ENCODE assay signal across 10 cellular contexts in genomic region chr5:149240354-149240998, GRCh38. TPM values are rescaled to one million over a fixed set of nuclear protein-coding genes. Genes with fewer than 3 reads are reported as not detected.
DNase-seq lines count a peak whose midpoint lies in the region; ATAC-seq, FAIRE-seq and TF ChIP-seq lines count a peak whose summit lies in the region.
"Had no signal": no experiment of that assay in that cellular context is flagged by ENCODE, and none has a peak within 500 bp of the region (broad histone marks: within the 10 kb centered on the region; RNA-seq: fewer than 3 reads in every experiment).

No MANE protein-coding gene starts in this region.

- no peak overlapping the region for H3K9ac ChIP-seq in kidney (ENCODE audit: low read length in 2 of 2)

- ATAC-seq in HG03103 (IDR thresholded peaks at IDR 0.05; ENCODE audit: low read depth, unreplicated experiment) (peak; percentile 81), HG03469 (IDR thresholded peaks at IDR 0.05; ENCODE audit: unreplicated experiment) (no peak), HG03135 (IDR thresholded peaks at IDR 0.05; ENCODE audit: unreplicated experiment) (no peak)

- H3K4me1 ChIP-seq in kidney (ENCODE audit: control insufficient read depth in 1 of 2, insufficient read depth in 1 of 2, low read depth in 1 of 2, low read length in 2 of 2), result no peaks in the 10 kb centered on the region

- DNase-seq in activated CD8-positive, alpha-beta memory T cell treated with anti-CD3 and anti-CD28 coated beads for 48 hours (ENCODE audit: low read depth in 2 of 3, low spot score in 2 of 3), result peak; percentile 40 to 45 (median 40)
- DNase-seq in kidney (peak; percentile 87), ACHN (no peak), NCI-H510A treated with DMSO at 0.1 percent for 48 hours (lab: John Stamatoyannopoulos, UW) (no peak)
- DNase-seq in stimulated activated naive CD4-positive, alpha-beta T cell (lab: John Stamatoyannopoulos, UW), result peak; percentile 35 to 91 (median 74)

- no peaks in the 10 kb centered on the region for H3K9me3 ChIP-seq in kidney (ENCODE audit: control insufficient read depth in 1 of 2, low read length in 2 of 2)

- TF ChIP-seq CTCF in kidney (IDR thresholded peaks at IDR 0.05; ENCODE audit: borderline replicate concordance, extremely low read depth, insufficient read depth), result no peak

- no peak overlapping the region for H3K4me3 ChIP-seq in kidney (ENCODE audit: low read length in 2 of 2)

- H3K27ac ChIP-seq in kidney (ENCODE audit: low read depth in 2 of 2, low read length in 2 of 2), result no peak overlapping the region

- intact Hi-C loops in kidney (cut with DNase I), result no loop called here

- FAIRE-seq in kidney (lab: Jason Lieb, UNC), result no peak
- FAIRE-seq: islet of Langerhans, TTC549 had no signal

- in situ Hi-C loops in ACHN (cut with HindIII; ENCODE audit: low pct_ligation_motif_present, low pct_unique_long_range_greater_than_20kb, low sequenced_read_pairs), result no loop called here

- H3K36me3 ChIP-seq in kidney (ENCODE audit: control insufficient read depth in 1 of 2, insufficient read depth in 2 of 2, low read length in 2 of 2), result peaks cover 0 to 10% of the 10 kb centered on the region in 2 donors

RNA-seq across cellular contexts. Expression of gene AFAP1L1, which starts 31.2 kb away (rescaled TPM):
- 14.8 TPM for total RNA-seq in kidney
- 4.8 TPM for polyA plus RNA-seq in kidney (ENCODE audit: insufficient read depth, low read depth, low replicate concordance)

Comparison
In these comparisons a context has a peak if more than half of its experiments do, and no peak if none do; other contexts are left out.
1. DNase-seq: peak in activated CD8-positive, alpha-beta memory T cell treated with anti-CD3 and anti-CD28 coated beads for 48 hours (3 of 3), kidney (single experiment) and stimulated activated naive CD4-positive, alpha-beta T cell (6 of 6); none in ACHN (single experiment) and NCI-H510A treated with DMSO at 0.1 percent for 48 hours (single experiment).